ENCODE assay signal across 22 cellular contexts in genomic region chr6:138931660-138932059, GRCh38.
"Had no signal": no experiment of that assay in that cellular context is flagged by ENCODE, and none has a peak within 500 bp of the region (broad histone marks: within the 10 kb centered on the region; RNA-seq: fewer than 3 reads in every experiment).

No MANE protein-coding gene starts in this region.

- FAIRE-seq: colon, kidney had no signal

- DNase-seq: cerebellar nuclear complex; effector memory CD8-positive, alpha-beta T cell; foreskin melanocyte; heart left ventricle; immature natural killer cell; kidney; left cardiac atrium; left ventricle myocardium inferior; lower lobe of right lung; mesendoderm; natural killer cell; posterior cingulate gyrus; stimulated activated CD4-positive, alpha-beta T cell treated with anti-CD3 and anti-CD28 coated beads, Interleukin-2, amount 100 ng/mL, for 24 hours; stimulated activated CD4-positive, alpha-beta T cell treated with anti-CD3 and anti-CD28 coated beads, Interleukin-4, amount 100 ng/mL, for 4 hours; stimulated activated naive CD4-positive, alpha-beta T cell; stomach; substantia nigra; trophoblast cell had no signal

- H3K27me3 Mint-ChIP-seq: dendritic cell treated with granulocyte-macrophage colony-stimulating factor and Interleukin-4, amounts not matched to agents 40 ng/mL and 50 ng/mL, for 4 days; effector memory CD8-positive, alpha-beta T cell had no signal

- H3K9me3 ChIP-seq: heart left ventricle, left ventricle myocardium inferior, lower lobe of right lung, stomach had no signal

- H3K4me3 Mint-ChIP-seq: dendritic cell treated with granulocyte-macrophage colony-stimulating factor and Interleukin-4, amounts not matched to agents 40 ng/mL and 50 ng/mL, for 4 days; effector memory CD8-positive, alpha-beta T cell; immature natural killer cell; natural killer cell; neural crest cell had no signal

- H3K9me3 Mint-ChIP-seq: effector memory CD8-positive, alpha-beta T cell; natural killer cell had no signal

- H3K4me3 ChIP-seq: heart left ventricle, left ventricle myocardium inferior, lower lobe of right lung, stomach had no signal

- H3K4me1 ChIP-seq: left ventricle myocardium inferior, lower lobe of right lung had no signal

- H3K27me3 ChIP-seq: heart left ventricle, stomach had no signal

- H3K27ac Mint-ChIP-seq: dendritic cell treated with granulocyte-macrophage colony-stimulating factor and Interleukin-4, amounts not matched to agents 40 ng/mL and 50 ng/mL, for 4 days had no signal

- ATAC-seq: effector memory CD8-positive, alpha-beta T cell; heart left ventricle; left cardiac atrium; lower lobe of right lung; natural killer cell; sciatic nerve had no signal

- H3K27ac ChIP-seq: heart left ventricle, left ventricle myocardium inferior, lower lobe of right lung, stomach had no signal

- H3K36me3 Mint-ChIP-seq: natural killer cell had no signal
